In genomic region chr18:79377187-79377891, GRCh38 we compare ENCODE assay signal across 16 cellular contexts.
"Had no signal": no experiment of that assay in that cellular context is flagged by ENCODE, and none has a peak within 500 bp of the region (broad histone marks: within the 10 kb centered on the region; RNA-seq: fewer than 3 reads in every experiment).

No MANE protein-coding gene starts in this region.

- H3K4me1 ChIP-seq: neural progenitor cell, pancreas had no signal

- DNase-seq: activated B cell treated with CpG ODN at 0.5 μM for 24 hours; activated CD4-positive, alpha-beta T cell treated with anti-CD3 and anti-CD28 coated beads, Interleukin-2, amount 10 ng/mL, durations not matched to agents 7 days and 5 days; activated naive CD4-positive, alpha-beta T cell treated with anti-CD3 and anti-CD28 coated beads for 36 hours; esophagus squamous epithelium; glutamatergic neuron; naive B cell; stimulated activated CD4-positive, alpha-beta T cell treated with anti-CD3 and anti-CD28 coated beads, Interleukin-4, amount 100 ng/mL, for 1 hour; stimulated activated naive B cell treated with anti-CD40 and anti-IgM and Interleukin-4, amounts not matched to agents 10 μg/mL and 1 μg/mL and 100 μg/mL, for 72 hours; SW 1271 had no signal

- H3K27me3 Mint-ChIP-seq: activated B cell treated with CpG ODN at 0.5 μM for 24 hours; activated CD4-positive, alpha-beta T cell treated with anti-CD3 and anti-CD28 coated beads, Interleukin-2, amount 10 ng/mL, durations not matched to agents 7 days and 5 days; naive B cell; stimulated activated naive B cell treated with anti-CD40 and anti-IgM and Interleukin-4, amounts not matched to agents 10 μg/mL and 1 μg/mL and 100 μg/mL, for 72 hours had no signal

- H3K27ac ChIP-seq: esophagus squamous epithelium, neural progenitor cell, pancreas, SJSA1 had no signal

- H3K27me3 ChIP-seq: esophagus squamous epithelium, neural progenitor cell, pancreas, SJSA1, tibial nerve had no signal

- H3K27ac Mint-ChIP-seq: activated B cell treated with CpG ODN at 0.5 μM for 24 hours; activated naive CD4-positive, alpha-beta T cell treated with anti-CD3 and anti-CD28 coated beads for 36 hours; activated T-helper 2 cell treated with anti-CD3 and anti-CD28 coated beads, Interferon-gamma antibody, Interleukin-2, Interleukin-4, amounts not matched to agents 10 μg/mL and 5 μg/mL and 100 μg/mL, durations not matched to agents 14 hours and 24 hours and 36 hours; neural progenitor cell; stimulated activated naive B cell treated with anti-CD40 and anti-IgM and Interleukin-4, amounts not matched to agents 10 μg/mL and 1 μg/mL and 100 μg/mL, for 72 hours; T-helper 2 cell treated with Interferon-gamma antibody and Interleukin-4, amounts not matched to agents 5 μg/mL and 100 μg/mL, for 36 hours had no signal

- FAIRE-seq: colon, pancreas had no signal

- H3K4me2 ChIP-seq: neural progenitor cell had no signal

- H3K9me3 ChIP-seq: esophagus squamous epithelium, pancreas, SJSA1, tibial nerve had no signal

- H3K4me3 ChIP-seq: esophagus squamous epithelium, neural progenitor cell, pancreas, SJSA1, tibial nerve had no signal

- H3K4me1 Mint-ChIP-seq: neural progenitor cell had no signal

- H3K4me3 Mint-ChIP-seq: activated B cell treated with CpG ODN at 0.5 μM for 24 hours; activated CD4-positive, alpha-beta T cell treated with anti-CD3 and anti-CD28 coated beads, Interleukin-2, amount 10 ng/mL, durations not matched to agents 7 days and 5 days; activated naive CD4-positive, alpha-beta T cell treated with anti-CD3 and anti-CD28 coated beads for 36 hours; naive B cell; neural progenitor cell; stimulated activated naive B cell treated with anti-CD40 and anti-IgM and Interleukin-4, amounts not matched to agents 10 μg/mL and 1 μg/mL and 100 μg/mL, for 72 hours; T-helper 2 cell treated with Interferon-gamma antibody and Interleukin-4, amounts not matched to agents 5 μg/mL and 100 μg/mL, for 36 hours had no signal

- H3K36me3 ChIP-seq: neural progenitor cell, SJSA1 had no signal

- H3K9ac ChIP-seq: neural progenitor cell had no signal

- H3K9me3 Mint-ChIP-seq: activated B cell treated with CpG ODN at 0.5 μM for 24 hours; activated CD4-positive, alpha-beta T cell treated with anti-CD3 and anti-CD28 coated beads, Interleukin-2, amount 10 ng/mL, durations not matched to agents 7 days and 5 days; activated naive CD4-positive, alpha-beta T cell treated with anti-CD3 and anti-CD28 coated beads for 36 hours; activated T-helper 2 cell treated with anti-CD3 and anti-CD28 coated beads, Interferon-gamma antibody, Interleukin-2, Interleukin-4, amounts not matched to agents 10 μg/mL and 5 μg/mL and 100 μg/mL, durations not matched to agents 14 hours and 24 hours and 36 hours; naive B cell; neural progenitor cell; stimulated activated naive B cell treated with anti-CD40 and anti-IgM and Interleukin-4, amounts not matched to agents 10 μg/mL and 1 μg/mL and 100 μg/mL, for 72 hours; T-helper 2 cell treated with Interferon-gamma antibody and Interleukin-4, amounts not matched to agents 5 μg/mL and 100 μg/mL, for 36 hours had no signal

- ATAC-seq: pancreas; stimulated activated naive B cell treated with anti-CD40 and anti-IgM and Interleukin-4, amounts not matched to agents 10 μg/mL and 1 μg/mL and 100 μg/mL, for 72 hours had no signal

- H2AFZ ChIP-seq: neural progenitor cell had no signal
